ENCODE assay signal across 16 cellular contexts in the genomic region with DNA sequence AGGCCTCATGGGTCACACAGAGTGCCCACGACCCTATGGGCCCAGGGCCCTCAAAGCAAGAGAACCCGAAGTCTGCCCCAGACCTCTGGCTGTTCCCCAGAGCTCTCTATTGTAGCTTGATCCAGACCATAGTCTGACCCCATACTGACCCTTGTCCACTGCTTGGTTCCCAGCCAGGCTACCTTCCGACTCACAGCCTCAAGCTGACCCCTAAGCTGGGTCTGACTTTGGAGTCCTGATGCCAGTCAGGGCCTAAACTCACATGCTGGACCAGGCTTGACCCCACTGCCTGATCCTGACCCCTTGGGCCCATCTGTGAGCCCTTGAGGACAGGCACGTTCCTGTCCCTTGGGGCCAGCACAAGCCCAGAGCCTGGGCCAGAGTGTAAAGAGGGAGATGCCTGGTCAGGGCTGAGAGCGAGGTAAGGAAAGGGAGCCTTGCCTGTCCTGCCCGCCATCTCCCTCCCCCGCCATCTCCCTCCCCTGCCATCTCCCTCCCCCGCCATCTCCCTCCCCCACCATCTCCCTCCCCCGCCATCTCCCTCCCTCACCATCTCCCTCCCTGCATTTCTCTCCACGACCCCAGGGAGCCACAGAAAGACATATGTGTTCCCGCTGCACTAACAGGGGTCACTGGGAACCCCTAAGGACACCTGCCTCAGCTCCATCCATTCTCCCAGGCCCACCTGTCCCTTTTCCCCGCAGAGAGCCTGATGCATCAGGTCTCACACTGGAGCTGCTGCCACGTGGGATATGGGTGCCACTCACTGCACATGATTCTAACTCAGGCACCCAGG. TPM values are rescaled to one million over a fixed set of nuclear protein-coding genes. Genes with fewer than 3 reads are reported as not detected.
"Had no signal": no experiment of that assay in that cellular context is flagged by ENCODE, and none has a peak within 500 bp of the region (broad histone marks: within the 10 kb centered on the region; RNA-seq: fewer than 3 reads in every experiment).

No MANE protein-coding gene starts in this region.

- H3K9me3 ChIP-seq: breast epithelium, suprapubic skin, upper lobe of left lung had no signal

- H3K27ac ChIP-seq: suprapubic skin, upper lobe of left lung had no signal

- DNase-seq: activated CD4-positive, alpha-beta T cell treated with anti-CD3 and anti-CD28 coated beads, Interleukin-2, amount 50 U/mL, for 4 hours; activated CD4-positive, CD25-positive, alpha-beta regulatory T cell treated with anti-CD3 and anti-CD28 coated beads, Interleukin-2, amount 50 U/mL, for 72 hours; activated gamma-delta T cell treated with Interleukin-2 at 50 U/mL for 16 hours; activated naive CD8-positive, alpha-beta T cell treated with anti-CD3 and anti-CD28 coated beads for 36 hours; activated T-cell treated with anti-CD3 and anti-CD28 coated beads, Interleukin-2, amount 50 U/mL, for 72 hours; effector CD4-positive, alpha-beta T cell; SHP77; stimulated activated CD4-positive, alpha-beta T cell treated with anti-CD3 and anti-CD28 coated beads, Interleukin-12 subunit alpha, Interleukin-12 subunit beta, amount 100 ng/mL, for 4 hours; stimulated activated naive CD4-positive, alpha-beta T cell; T-helper 2 cell had no signal

- ATAC-seq: activated T-cell treated with anti-CD3 and anti-CD28 coated beads, Interleukin-2, amount 50 U/mL, for 72 hours had no signal

- H3K36me3 ChIP-seq: breast epithelium, suprapubic skin, upper lobe of left lung had no signal

- FAIRE-seq: colon, frontal cortex had no signal

- H3K4me3 ChIP-seq: breast epithelium, suprapubic skin, upper lobe of left lung had no signal

RNA-seq across cellular contexts. Expression of gene ENHO, which starts 32.8 kb away (rescaled TPM):
- total RNA-seq: fibroblast of lung had no signal
- polyA plus RNA-seq: fibroblast of lung had no signal

RNA-seq across cellular contexts. Expression of gene CNTFR, which starts 33.9 kb away (rescaled TPM):
- total RNA-seq: activated naive CD8-positive, alpha-beta T cell treated with anti-CD3 and anti-CD28 coated beads for 36 hours; activated T-cell treated with anti-CD3 and anti-CD28 coated beads, Interleukin-2, amount 50 U/mL, for 72 hours; fibroblast of lung had no signal
- polyA plus RNA-seq: fibroblast of lung had no signal
